In the genomic region with DNA sequence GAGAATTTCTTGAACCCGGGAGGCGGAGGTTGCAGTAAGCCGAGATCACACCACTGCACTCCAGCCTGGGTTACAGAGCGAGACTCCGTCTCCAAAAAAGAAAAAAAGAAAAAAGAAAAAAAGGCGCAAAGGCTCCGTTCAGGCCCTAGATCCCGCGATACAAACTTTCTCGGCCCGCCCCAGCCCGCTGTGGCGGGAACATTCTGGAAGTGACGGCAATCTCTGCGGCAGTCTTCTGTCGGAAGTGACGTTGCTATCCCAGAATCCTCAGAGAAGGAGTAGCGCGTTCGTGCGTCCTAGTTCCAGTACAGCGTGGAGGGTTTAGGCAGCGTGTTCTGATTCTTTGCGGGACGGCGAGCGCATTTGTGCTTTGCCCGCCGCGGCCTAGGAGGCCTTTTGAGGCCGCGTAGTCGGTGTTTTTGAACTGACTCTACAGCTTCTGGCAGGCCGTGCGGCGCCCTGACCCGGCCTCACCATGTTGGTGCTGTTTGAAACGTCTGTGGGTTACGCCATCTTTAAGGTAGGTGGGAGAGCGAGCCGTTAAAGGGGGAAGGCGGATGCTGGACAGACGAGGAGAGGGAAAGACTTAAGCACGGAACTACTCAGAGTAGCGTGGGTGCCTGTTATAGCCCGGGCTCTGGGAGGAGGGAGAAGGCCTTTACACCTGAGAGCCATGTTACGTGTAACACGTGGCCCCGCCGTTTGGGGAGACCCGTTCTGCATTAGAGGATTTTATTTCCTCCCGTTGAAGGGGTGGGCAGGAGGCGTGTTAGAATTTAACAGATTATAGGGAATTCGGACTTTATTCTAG, we compare ENCODE assay signal across 8 cellular contexts. TPM values are rescaled to one million over a fixed set of nuclear protein-coding genes. Genes with fewer than 3 reads are reported as not detected.
DNase-seq lines count a peak whose midpoint lies in the region; ATAC-seq, FAIRE-seq and TF ChIP-seq lines count a peak whose summit lies in the region.

A gene with protein sequence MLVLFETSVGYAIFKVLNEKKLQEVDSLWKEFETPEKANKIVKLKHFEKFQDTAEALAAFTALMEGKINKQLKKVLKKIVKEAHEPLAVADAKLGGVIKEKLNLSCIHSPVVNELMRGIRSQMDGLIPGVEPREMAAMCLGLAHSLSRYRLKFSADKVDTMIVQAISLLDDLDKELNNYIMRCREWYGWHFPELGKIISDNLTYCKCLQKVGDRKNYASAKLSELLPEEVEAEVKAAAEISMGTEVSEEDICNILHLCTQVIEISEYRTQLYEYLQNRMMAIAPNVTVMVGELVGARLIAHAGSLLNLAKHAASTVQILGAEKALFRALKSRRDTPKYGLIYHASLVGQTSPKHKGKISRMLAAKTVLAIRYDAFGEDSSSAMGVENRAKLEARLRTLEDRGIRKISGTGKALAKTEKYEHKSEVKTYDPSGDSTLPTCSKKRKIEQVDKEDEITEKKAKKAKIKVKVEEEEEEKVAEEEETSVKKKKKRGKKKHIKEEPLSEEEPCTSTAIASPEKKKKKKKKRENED (plus strand): TSS at position 297 of the 811 bp plus-strand sequence. CDS start 179 bp downstream, at position 476.

- peaks cover 13 to 25% of the 10 kb centered on the region in 2 donors for H3K4me1 Mint-ChIP-seq in natural killer cell treated with Interleukin-12 subunit alpha and Interleukin-12 subunit beta and Interleukin-15 and Interleukin-18, amount 100 ng/mL, for 72 hours (ENCODE audit: low read depth in 2 of 2)

- peak within 1 kb of the TSS in 1 of 2 donors; percentile 83 for H3K27ac Mint-ChIP-seq in natural killer cell treated with Interleukin-12 subunit alpha and Interleukin-12 subunit beta and Interleukin-15 and Interleukin-18, amount 100 ng/mL, for 72 hours

- H3K9me3 ChIP-seq in Loucy (ENCODE audit: insufficient read depth, low read depth, low read length): no peaks in the 10 kb centered on the region

- H3K79me2 ChIP-seq in Loucy (ENCODE audit: insufficient read depth, low read length): peaks cover 56% of the 10 kb centered on the region

- H3K4me1 ChIP-seq in Loucy (ENCODE audit: insufficient read depth, low read length, poor library complexity, severe bottlenecking): peaks cover 21% of the 10 kb centered on the region

- peak; percentile 90 for FAIRE-seq in H54 (lab: Jason Lieb, UNC)

- H3K4me3 Mint-ChIP-seq in natural killer cell treated with Interleukin-12 subunit alpha and Interleukin-12 subunit beta and Interleukin-15 and Interleukin-18, amount 100 ng/mL, for 72 hours: peak within 1 kb of the TSS; percentile 63

- H3K9me3 Mint-ChIP-seq in natural killer cell treated with Interleukin-12 subunit alpha and Interleukin-12 subunit beta and Interleukin-15 and Interleukin-18, amount 100 ng/mL, for 72 hours: no peaks in the 10 kb centered on the region

- no peaks in the 10 kb centered on the region for H3K27me3 ChIP-seq in Loucy (ENCODE audit: insufficient read depth, low read length, poor library complexity, severe bottlenecking)

- H2AFZ ChIP-seq in Loucy (ENCODE audit: low read length): peak within 1 kb of the TSS; percentile 95

- H3K36me3 Mint-ChIP-seq in natural killer cell treated with Interleukin-12 subunit alpha and Interleukin-12 subunit beta and Interleukin-15 and Interleukin-18, amount 100 ng/mL, for 72 hours: no peaks in the 10 kb centered on the region

- no peaks in the 10 kb centered on the region for H3K27me3 Mint-ChIP-seq in natural killer cell treated with Interleukin-12 subunit alpha and Interleukin-12 subunit beta and Interleukin-15 and Interleukin-18, amount 100 ng/mL, for 72 hours

- peak within 1 kb of the TSS; percentile 95 for H3K9ac ChIP-seq in Loucy (ENCODE audit: low read depth, low read length, poor library complexity, severe bottlenecking)

- H3K36me3 ChIP-seq in Loucy (ENCODE audit: insufficient read depth, low read length): no peaks in the 10 kb centered on the region

- ATAC-seq in natural killer cell treated with Interleukin-12 subunit alpha and Interleukin-12 subunit beta and Interleukin-15 and Interleukin-18, amount 100 ng/mL, for 72 hours: peak; percentile 95 to 97
- peak; percentile 91 for ATAC-seq in stimulated activated naive CD8-positive, alpha-beta T cell treated with anti-CD3 and anti-CD28 coated beads, Interleukin-15, Interleukin-2, amounts not matched to agents 100 U/mL and 50 U/mL, for 24 hours

- no peak for TF ChIP-seq CTCF in Loucy (conservative IDR thresholded peaks at IDR 0.05; ENCODE audit: low read length)
- TF ChIP-seq CTCF in fibroblast of pulmonary artery (IDR thresholded peaks at IDR 0.05; ENCODE audit: low read length, missing control alignments): no peak

- H3K4me2 ChIP-seq in Loucy (ENCODE audit: low read depth, low read length, poor library complexity, severe bottlenecking): peak within 1 kb of the TSS; percentile 100

- peak; percentile 94 for TF ChIP-seq POLR2A in H54 (IDR thresholded peaks at IDR 0.05; ENCODE audit: low read depth, low read length)
- peak; percentile 98 for TF ChIP-seq POLR2A in Raji (IDR thresholded peaks at IDR 0.05; ENCODE audit: insufficient read depth, low read depth, low read length)

- H3K4me3 ChIP-seq in Loucy (ENCODE audit: low read length, poor library complexity, severe bottlenecking) (peak within 1 kb of the TSS; percentile 96), fibroblast of pulmonary artery (replicated peaks; ENCODE audit: low read depth, low read length) (peak within 1 kb of the TSS; percentile 87)

- H3K9me2 ChIP-seq in Loucy (replicated peaks; ENCODE audit: low read depth, low read length): no peaks in the 10 kb centered on the region

- peak; percentile 95 for DNase-seq in EL
- peak; percentile 73 for DNase-seq in H54 (ENCODE audit: insufficient read length, low spot score)
- DNase-seq in activated T-helper 9 cell treated with anti-CD3 and anti-CD28 coated beads, Interleukin-2, amount 50 U/mL, for 16 hours (ENCODE audit: low read depth): peak; percentile 84
- peak; percentile 96 for DNase-seq in fibroblast of pulmonary artery (ENCODE audit: low read depth)
- peak; percentile 94 for DNase-seq in natural killer cell treated with Interleukin-12 subunit alpha and Interleukin-12 subunit beta and Interleukin-15 and Interleukin-18, amount 100 ng/mL, for 72 hours (ENCODE audit: low spot score)
- peak; percentile 88 for DNase-seq in stimulated activated naive CD8-positive, alpha-beta T cell treated with anti-CD3 and anti-CD28 coated beads, Interleukin-15, Interleukin-2, amounts not matched to agents 100 U/mL and 50 U/mL, for 24 hours

- peaks cover 3% of the 10 kb centered on the region for H3F3A ChIP-seq in Loucy (ENCODE audit: low read depth)

- H4K20me1 ChIP-seq in Loucy (ENCODE audit: insufficient read depth, low read length, poor library complexity, severe bottlenecking): peaks cover 49% of the 10 kb centered on the region

RNA-seq across cellular contexts. Expression of the gene that starts here (rescaled TPM):
- total RNA-seq in natural killer cell treated with Interleukin-12 subunit alpha and Interleukin-12 subunit beta and Interleukin-15 and Interleukin-18, amount 100 ng/mL, for 72 hours: 100 to 1,000 TPM; 136 to 278 TPM

Comparison
In these comparisons a context has a peak if more than half of its experiments do, and no peak if none do; other contexts are left out.
1. Peak in every context shown above with its lines: DNase-seq, ATAC-seq and H3K4me3 ChIP-seq.